In the genomic region with DNA sequence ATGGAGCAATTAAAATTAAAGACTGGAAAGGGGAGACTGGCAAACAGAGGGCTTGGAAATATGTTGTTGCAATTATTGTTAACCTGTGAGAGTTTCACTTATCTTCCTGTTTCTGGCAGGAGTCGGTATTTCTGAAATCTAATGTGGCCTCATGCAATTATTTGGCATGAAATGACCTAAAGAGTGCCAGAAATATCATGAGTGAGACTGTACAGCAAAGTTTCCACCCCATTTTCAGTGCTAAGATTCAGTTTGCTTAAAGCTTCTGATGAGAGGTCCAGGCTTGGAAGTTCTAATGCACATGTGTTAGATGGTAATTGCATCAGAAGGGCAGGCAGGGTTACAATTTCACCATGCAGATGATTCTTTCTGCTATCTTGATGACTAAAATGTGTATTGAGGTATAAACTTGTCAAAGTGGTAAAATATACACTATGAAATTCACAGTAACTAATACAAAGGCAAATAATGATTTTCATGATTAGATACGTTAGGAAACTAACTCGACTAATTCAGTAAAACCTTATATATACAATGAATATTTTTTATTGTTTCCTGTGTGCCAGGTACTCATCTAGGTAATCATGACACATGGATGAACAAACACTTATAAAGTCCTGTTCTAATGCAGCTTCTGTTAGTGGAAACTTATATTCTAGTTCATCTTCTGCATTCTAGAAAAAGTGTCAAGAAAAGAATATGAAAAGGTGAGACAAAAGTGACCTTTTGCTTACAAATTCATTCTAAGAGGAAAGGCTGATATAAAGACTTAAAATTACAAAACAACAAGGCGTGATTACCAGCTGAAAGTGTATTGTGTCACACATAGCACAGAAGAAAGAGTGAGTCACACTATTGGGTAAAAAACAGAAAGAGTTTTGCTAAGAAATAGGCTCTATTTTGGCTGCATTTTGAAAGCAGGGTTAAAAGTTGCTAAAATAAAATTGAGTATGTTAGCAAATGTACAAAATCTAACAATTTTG, we compare ENCODE assay signal across 13 cellular contexts.
DNase-seq lines count a peak whose midpoint lies in the region; ATAC-seq and TF ChIP-seq lines count a peak whose summit lies in the region.
"Had no signal": no experiment of that assay in that cellular context is flagged by ENCODE, and none has a peak within 500 bp of the region (broad histone marks: within the 10 kb centered on the region; RNA-seq: fewer than 3 reads in every experiment).

No MANE protein-coding gene starts in this region.

- intact Hi-C loops in Right ventricle myocardium superior (cut with DNase I) = no loop called here
- intact Hi-C loops in left ventricle myocardium inferior (cut with micrococcal nuclease) = no loop called here
- intact Hi-C loops in activated CD8-positive, alpha-beta T cell treated with anti-CD3 and anti-CD28 coated beads for 36 hours (cut with micrococcal nuclease) = no loop called here

- H3K4me1 ChIP-seq in left ventricle myocardium inferior (no peaks in the 10 kb centered on the region), foreskin keratinocyte (peaks cover 4% of the 10 kb centered on the region)
- H3K4me1 ChIP-seq: BLaER1, upper lobe of right lung had no signal

- H3K36me3 Mint-ChIP-seq in activated CD8-positive, alpha-beta T cell treated with anti-CD3 and anti-CD28 coated beads for 36 hours (ENCODE audit: low read depth) = no peaks in the 10 kb centered on the region
- H3K36me3 Mint-ChIP-seq: activated naive CD4-positive, alpha-beta T cell treated with anti-CD3 and anti-CD28 coated beads, Interleukin-2, amount 50 U/mL, for 24 hours; WTC11 had no signal

- POLR2A ChIA-PET in RWPE1 (lab: Yijun Ruan, JAX; ENCODE audit: low non-redundant PET) = no interaction called here
- POLR2A ChIA-PET in activated CD8-positive, alpha-beta T cell treated with anti-CD3 and anti-CD28 coated beads for 36 hours (lab: Charles Lee) = no interaction called here
- POLR2A ChIA-PET in GM10248 (lab: Yijun Ruan, JAX) = no interaction called here

- DNase-seq in Right ventricle myocardium superior (no peak), left ventricle myocardium inferior (no peak), RWPE1 (ENCODE audit: low spot score) (peak; percentile 32), foreskin keratinocyte (peak; percentile 33 to 65), NCI-H345 treated with DMSO at 0.1 percent for 48 hours (lab: John Stamatoyannopoulos, UW; ENCODE audit: unreplicated experiment) (no peak), GM10248 (ENCODE audit: extremely low spot score) (no peak)
- DNase-seq in activated CD8-positive, alpha-beta T cell treated with anti-CD3 and anti-CD28 coated beads for 36 hours = no peak
- DNase-seq: NCI-H524 treated with DMSO at 0.1 percent for 48 hours, upper lobe of right lung had no signal

- H3K9me3 Mint-ChIP-seq in activated CD8-positive, alpha-beta T cell treated with anti-CD3 and anti-CD28 coated beads for 36 hours = no peaks in the 10 kb centered on the region
- H3K9me3 Mint-ChIP-seq: activated naive CD4-positive, alpha-beta T cell treated with anti-CD3 and anti-CD28 coated beads, Interleukin-2, amount 50 U/mL, for 24 hours; WTC11 had no signal

- CTCF ChIA-PET in RWPE1 (lab: Yijun Ruan, JAX) = no interaction called here
- CTCF ChIA-PET in activated CD8-positive, alpha-beta T cell treated with anti-CD3 and anti-CD28 coated beads for 36 hours (lab: Charles Lee) = no interaction called here
- CTCF ChIA-PET in GM10248 (lab: Yijun Ruan, JAX) = no interaction called here

- H3K9me3 ChIP-seq in left ventricle myocardium inferior (replicated peaks) = no peaks in the 10 kb centered on the region
- H3K9me3 ChIP-seq: BLaER1, upper lobe of right lung had no signal

- H3K4me3 Mint-ChIP-seq in activated CD8-positive, alpha-beta T cell treated with anti-CD3 and anti-CD28 coated beads for 36 hours = no peak overlapping the region
- H3K4me3 Mint-ChIP-seq: activated naive CD4-positive, alpha-beta T cell treated with anti-CD3 and anti-CD28 coated beads, Interleukin-2, amount 50 U/mL, for 24 hours; WTC11 had no signal

- TF ChIP-seq CTCF in left ventricle myocardium inferior (IDR thresholded peaks at IDR 0.05; ENCODE audit: borderline replicate concordance) (no peak), RWPE1 (conservative IDR thresholded peaks at IDR 0.05; ENCODE audit: low read depth) (no peak), foreskin keratinocyte (conservative IDR thresholded peaks at IDR 0.05) (no peak), GM10248 (IDR thresholded peaks at IDR 0.05; ENCODE audit: control extremely low read depth, extremely low read depth, low read depth, missing control alignments) (no peak)
- TF ChIP-seq CTCF in activated CD8-positive, alpha-beta T cell treated with anti-CD3 and anti-CD28 coated beads for 36 hours (IDR thresholded peaks at IDR 0.05) = no peak

- no peaks in the 10 kb centered on the region for H3K27me3 ChIP-seq in left ventricle myocardium inferior (ENCODE audit: low read depth)
- no peaks in the 10 kb centered on the region for H3K27me3 ChIP-seq in foreskin keratinocyte
- H3K27me3 ChIP-seq: BLaER1, upper lobe of right lung had no signal

- no peaks in the 10 kb centered on the region for H3K36me3 ChIP-seq in left ventricle myocardium inferior
- H3K36me3 ChIP-seq: BLaER1, upper lobe of right lung had no signal

- ATAC-seq in Right ventricle myocardium superior (ENCODE audit: poor library complexity) (peak; percentile 79), foreskin keratinocyte (peak; percentile 95), HG02852 (IDR thresholded peaks at IDR 0.05; ENCODE audit: unreplicated experiment) (no peak)
- ATAC-seq in activated CD8-positive, alpha-beta T cell treated with anti-CD3 and anti-CD28 coated beads for 36 hours = no peak
- ATAC-seq: upper lobe of right lung, WTC11 had no signal

- no peak overlapping the region for H3K27ac Mint-ChIP-seq in activated CD8-positive, alpha-beta T cell treated with anti-CD3 and anti-CD28 coated beads for 36 hours
- H3K27ac Mint-ChIP-seq: activated naive CD4-positive, alpha-beta T cell treated with anti-CD3 and anti-CD28 coated beads, Interleukin-2, amount 50 U/mL, for 24 hours; WTC11 had no signal

- H3K27ac ChIP-seq in left ventricle myocardium inferior (replicated peaks) = no peak overlapping the region
- peak overlapping the region; percentile 87; the same call in 1 of the 2 replicates for H3K27ac ChIP-seq in RWPE1
- H3K27ac ChIP-seq in foreskin keratinocyte = no peak overlapping the region
- H3K27ac ChIP-seq: BLaER1, upper lobe of right lung had no signal

- H3K4me3 ChIP-seq in left ventricle myocardium inferior = no peak overlapping the region
- H3K4me3 ChIP-seq: BLaER1, upper lobe of right lung had no signal

- no peaks in the 10 kb centered on the region for H3K27me3 Mint-ChIP-seq in activated CD8-positive, alpha-beta T cell treated with anti-CD3 and anti-CD28 coated beads for 36 hours
- H3K27me3 Mint-ChIP-seq: activated naive CD4-positive, alpha-beta T cell treated with anti-CD3 and anti-CD28 coated beads, Interleukin-2, amount 50 U/mL, for 24 hours had no signal

- H3K4me1 Mint-ChIP-seq in activated CD8-positive, alpha-beta T cell treated with anti-CD3 and anti-CD28 coated beads for 36 hours (ENCODE audit: low read depth) = no peaks in the 10 kb centered on the region
- H3K4me1 Mint-ChIP-seq: activated naive CD4-positive, alpha-beta T cell treated with anti-CD3 and anti-CD28 coated beads, Interleukin-2, amount 50 U/mL, for 24 hours had no signal

Comparison
In these comparisons a context has a peak if more than half of its experiments do, and no peak if none do; other contexts are left out.
1. ATAC-seq: peak in Right ventricle myocardium superior (single experiment) and foreskin keratinocyte (single experiment); none in activated CD8-positive, alpha-beta T cell treated with anti-CD3 and anti-CD28 coated beads for 36 hours (single experiment) and HG02852 (single experiment).
2. DNase-seq: peak in RWPE1 (single experiment) and foreskin keratinocyte (2 of 2); none in Right ventricle myocardium superior (single experiment), left ventricle myocardium inferior (single experiment), activated CD8-positive, alpha-beta T cell treated with anti-CD3 and anti-CD28 coated beads for 36 hours (single experiment), NCI-H345 treated with DMSO at 0.1 percent for 48 hours (single experiment) and GM10248 (single experiment).